ENCODE assay signal across 1 cellular context in genomic region chr6:14059791-14060436, GRCh38.
TF ChIP-seq lines count a peak whose summit lies in the region.

No MANE protein-coding gene starts in this region.

TF ChIP-seq in liver, 16 proteins besides CTCF, POLR2A, EP300 and RAD21 (continued from another document):
- TF ChIP-seq REST (IDR thresholded peaks at IDR 0.05) (no peak), HNF4A (conservative IDR thresholded peaks at IDR 0.05) (peak; percentile 16 to 22)
